ENCODE assay signal across 11 cellular contexts in genomic region chr17:1552911-1553310, GRCh38.
"Had no signal": no experiment of that assay in that cellular context is flagged by ENCODE, and none has a peak within 500 bp of the region (broad histone marks: within the 10 kb centered on the region; RNA-seq: fewer than 3 reads in every experiment).

No MANE protein-coding gene starts in this region.

- H3K9me3 ChIP-seq: heart right ventricle, tibial artery had no signal

- H2AFZ ChIP-seq: parathyroid adenoma had no signal

- DNase-seq: activated CD4-positive, alpha-beta memory T cell treated with anti-CD3 and anti-CD28 coated beads for 36 hours; activated CD4-positive, alpha-beta T cell treated with anti-CD3 and anti-CD28 coated beads for 1 hour; activated naive CD4-positive, alpha-beta T cell; foreskin melanocyte; heart right ventricle; islet precursor cell; left ventricle myocardium superior; T-helper 9 cell; tibial artery had no signal

- H3K27ac ChIP-seq: parathyroid adenoma, tibial artery had no signal

- H3K4me3 ChIP-seq: heart right ventricle, skin epidermis, tibial artery had no signal

- H3K9ac ChIP-seq: parathyroid adenoma had no signal

- ATAC-seq: heart right ventricle, left ventricle myocardium superior had no signal

- H3K27me3 ChIP-seq: heart right ventricle, tibial artery had no signal
